ENCODE assay signal across 23 cellular contexts in genomic region chr1:4937876-4938534, GRCh38.
"Had no signal": no experiment of that assay in that cellular context is flagged by ENCODE, and none has a peak within 500 bp of the region (broad histone marks: within the 10 kb centered on the region; RNA-seq: fewer than 3 reads in every experiment).

No MANE protein-coding gene starts in this region.

- H3K27ac Mint-ChIP-seq: dendritic cell treated with granulocyte-macrophage colony-stimulating factor and Interleukin-4, amounts not matched to agents 40 ng/mL and 50 ng/mL, for 4 days; effector memory CD8-positive, alpha-beta T cell had no signal

- H3K4me1 ChIP-seq: colonic mucosa, esophagus muscularis mucosa, esophagus squamous epithelium, foreskin keratinocyte, gastrocnemius medialis had no signal

- H3K36me3 ChIP-seq: colonic mucosa, esophagus muscularis mucosa, esophagus squamous epithelium, gastrocnemius medialis, gastroesophageal sphincter, heart left ventricle, heart right ventricle had no signal

- H3K27me3 ChIP-seq: colonic mucosa, dorsolateral prefrontal cortex, esophagus squamous epithelium, foreskin keratinocyte, gastrocnemius medialis, gastroesophageal sphincter, heart left ventricle, heart right ventricle had no signal

- DNase-seq: colonic mucosa; cortex of kidney; dorsolateral prefrontal cortex; effector CD4-positive, alpha-beta T cell; effector CD8-positive, alpha-beta T cell; effector memory CD4-positive, alpha-beta T cell; effector memory CD8-positive, alpha-beta T cell; erythroblast; esophagus squamous epithelium; foreskin fibroblast; foreskin keratinocyte; foreskin melanocyte; gastrocnemius medialis; glutamatergic neuron; head of caudate nucleus; heart left ventricle; heart right ventricle had no signal

- H3K4me3 ChIP-seq: colonic mucosa, coronary artery, dorsolateral prefrontal cortex, esophagus muscularis mucosa, esophagus squamous epithelium, gastrocnemius medialis, gastroesophageal sphincter, heart left ventricle, heart right ventricle had no signal

- ATAC-seq: effector memory CD8-positive, alpha-beta T cell; esophagus mucosa; foreskin keratinocyte; gastrocnemius medialis; gastroesophageal sphincter; heart left ventricle; heart right ventricle had no signal

- H3K4me3 Mint-ChIP-seq: dendritic cell treated with granulocyte-macrophage colony-stimulating factor and Interleukin-4, amounts not matched to agents 40 ng/mL and 50 ng/mL, for 4 days; effector memory CD8-positive, alpha-beta T cell had no signal

- H3K27me3 Mint-ChIP-seq: dendritic cell treated with granulocyte-macrophage colony-stimulating factor and Interleukin-4, amounts not matched to agents 40 ng/mL and 50 ng/mL, for 4 days had no signal

- H3K27ac ChIP-seq: colonic mucosa, dorsolateral prefrontal cortex, epithelial cell of prostate, esophagus muscularis mucosa, esophagus squamous epithelium, foreskin keratinocyte, gastrocnemius medialis, gastroesophageal sphincter, heart left ventricle, heart right ventricle had no signal

- H3K9me3 ChIP-seq: colonic mucosa, esophagus muscularis mucosa, esophagus squamous epithelium, gastrocnemius medialis, gastroesophageal sphincter, heart left ventricle had no signal
